In genomic region chr11:3866836-3867208, GRCh38 we compare ENCODE assay signal across 14 cellular contexts. TPM values are rescaled to one million over a fixed set of nuclear protein-coding genes. Genes with fewer than 3 reads are reported as not detected.
DNase-seq lines count a peak whose midpoint lies in the region; ATAC-seq and TF ChIP-seq lines count a peak whose summit lies in the region.
"Had no signal": no experiment of that assay in that cellular context is flagged by ENCODE, and none has a peak within 500 bp of the region (broad histone marks: within the 10 kb centered on the region; RNA-seq: fewer than 3 reads in every experiment).

No MANE protein-coding gene starts in this region.

- H3K9me3 ChIP-seq in Peyer's patch, result no peaks in the 10 kb centered on the region
- H3K9me3 ChIP-seq in esophagus squamous epithelium, result no peaks in the 10 kb centered on the region
- no peaks in the 10 kb centered on the region for H3K9me3 ChIP-seq in sigmoid colon
- H3K9me3 ChIP-seq: thoracic aorta had no signal

- TF ChIP-seq CTCF in Peyer's patch (IDR thresholded peaks at IDR 0.05) (no peak), esophagus squamous epithelium (IDR thresholded peaks at IDR 0.05) (no peak), sigmoid colon (IDR thresholded peaks at IDR 0.05) (no peak)

- ATAC-seq in left lobe of liver, result no peak

- H3K27me3 Mint-ChIP-seq in T-helper 1 cell treated with Interleukin-12 subunit alpha and Interleukin-12 subunit beta and Interleukin-4 antibody, amounts not matched to agents 30 μg/mL and 1 μg/mL, for 36 hours (ENCODE audit: low read depth), result no peaks in the 10 kb centered on the region

- H3K9me3 Mint-ChIP-seq in T-helper 1 cell treated with Interleukin-12 subunit alpha and Interleukin-12 subunit beta and Interleukin-4 antibody, amounts not matched to agents 30 μg/mL and 1 μg/mL, for 36 hours, result no peaks in the 10 kb centered on the region
- H3K9me3 Mint-ChIP-seq: WTC11 had no signal

- H3K27me3 ChIP-seq in Peyer's patch, result no peaks in the 10 kb centered on the region
- H3K27me3 ChIP-seq in esophagus squamous epithelium, result no peaks in the 10 kb centered on the region
- H3K27me3 ChIP-seq in sigmoid colon, result no peaks in the 10 kb centered on the region

- H3K36me3 ChIP-seq in Peyer's patch (no peaks in the 10 kb centered on the region), esophagus squamous epithelium (no peaks in the 10 kb centered on the region), sigmoid colon (no peaks in the 10 kb centered on the region)
- H3K36me3 ChIP-seq: thoracic aorta had no signal

- DNase-seq in T-helper 1 cell (no peak), Peyer's patch (no peak), esophagus squamous epithelium (lab: John Stamatoyannopoulos, UW) (no peak), sigmoid colon (no peak), NCI-H1694 (lab: John Stamatoyannopoulos, UW) (no peak), LoVo (ENCODE audit: low spot score) (no peak), left lobe of liver (ENCODE audit: low spot score) (no peak)
- DNase-seq: foreskin fibroblast, NCI-H1417 treated with DMSO at 0.1 percent for 48 hours, NCI-H510A treated with DMSO at 0.1 percent for 48 hours had no signal

- H3K27ac Mint-ChIP-seq in T-helper 1 cell treated with Interleukin-12 subunit alpha and Interleukin-12 subunit beta and Interleukin-4 antibody, amounts not matched to agents 30 μg/mL and 1 μg/mL, for 36 hours, result peak overlapping the region; percentile 47

- TF ChIP-seq EP300 in sigmoid colon (IDR thresholded peaks at IDR 0.05), result no peak

- intact Hi-C loops in esophagus squamous epithelium (cut with DNase I) (loop anchor here (10.0 kb wide), 1 partner anchor 88 kb away; no protein-coding TSS in a partner anchor), sigmoid colon (cut with DNase I) (no loop called here)

- no peak for TF ChIP-seq POLR2A in Peyer's patch (IDR thresholded peaks at IDR 0.05)
- no peak for TF ChIP-seq POLR2A in esophagus squamous epithelium (IDR thresholded peaks at IDR 0.05)
- TF ChIP-seq POLR2A in sigmoid colon (IDR thresholded peaks at IDR 0.05), result no peak

- peaks cover 15% of the 10 kb centered on the region for H3K36me3 Mint-ChIP-seq in T-helper 1 cell treated with Interleukin-12 subunit alpha and Interleukin-12 subunit beta and Interleukin-4 antibody, amounts not matched to agents 30 μg/mL and 1 μg/mL, for 36 hours (ENCODE audit: low read depth)
- H3K36me3 Mint-ChIP-seq: WTC11 had no signal

- H3K4me3 Mint-ChIP-seq in T-helper 1 cell treated with Interleukin-12 subunit alpha and Interleukin-12 subunit beta and Interleukin-4 antibody, amounts not matched to agents 30 μg/mL and 1 μg/mL, for 36 hours, result peak overlapping the region; percentile 18
- H3K4me3 Mint-ChIP-seq: WTC11 had no signal

- H3K27ac ChIP-seq in Peyer's patch (peak overlapping the region in 3 of 4 donors; percentile 57 to 63 (median 61)), esophagus squamous epithelium (peak overlapping the region; percentile 14 to 61 (median 46)), sigmoid colon (peak overlapping the region in 3 of 4 donors; percentile 65 to 75 (median 70))
- H3K27ac ChIP-seq: 22Rv1 had no signal

- peaks cover 73% of the 10 kb centered on the region for H3K4me1 Mint-ChIP-seq in T-helper 1 cell treated with Interleukin-12 subunit alpha and Interleukin-12 subunit beta and Interleukin-4 antibody, amounts not matched to agents 30 μg/mL and 1 μg/mL, for 36 hours (ENCODE audit: low read depth)

- no peak overlapping the region for H3K4me3 ChIP-seq in Peyer's patch
- no peak overlapping the region for H3K4me3 ChIP-seq in esophagus squamous epithelium
- no peak overlapping the region for H3K4me3 ChIP-seq in sigmoid colon

- H3K4me1 ChIP-seq in Peyer's patch, result peaks cover 0 to 42% (median 26%) of the 10 kb centered on the region in 4 donors
- H3K4me1 ChIP-seq in esophagus squamous epithelium, result peaks cover 12 to 82% (median 40%) of the 10 kb centered on the region in 3 donors
- H3K4me1 ChIP-seq in sigmoid colon, result peaks cover 0 to 49% (median 40%) of the 10 kb centered on the region in 4 donors

RNA-seq across cellular contexts. Expression of gene STIM1, which starts 11.4 kb away (rescaled TPM):
- total RNA-seq in Peyer's patch (100 to 1,000 TPM in 1 of 4 donors, 10 to 100 TPM in 3; 36.3 to 158 (median 46.1) TPM), esophagus squamous epithelium (100 to 1,000 TPM in 1 of 4 donors, 10 to 100 TPM in 3; 50.1 to 112 (median 63.3) TPM), sigmoid colon (10 to 100 TPM; 24.7 to 37.4 (median 30.4) TPM), left lobe of liver (45.9 TPM)
- polyA plus RNA-seq in sigmoid colon, result 10 to 100 TPM in 2 of 3 donors, 1 to 10 TPM in 1; 5.3 to 44.8 (median 15.6) TPM

RNA-seq across cellular contexts. Expression of gene RHOG, which starts 26.1 kb away (rescaled TPM):
- total RNA-seq in Peyer's patch (10 to 100 TPM; 33.8 to 83.0 (median 67.0) TPM), esophagus squamous epithelium (10 to 100 TPM; 51.6 to 84.5 (median 72.7) TPM), sigmoid colon (10 to 100 TPM; 37.3 to 48.7 (median 46.0) TPM), left lobe of liver (15.5 TPM)
- polyA plus RNA-seq in sigmoid colon, result 10 to 100 TPM; 59.5 to 90.3 (median 81.8) TPM

RNA-seq across cellular contexts. Expression of gene PGAP2, which starts 58.5 kb away (rescaled TPM):
- total RNA-seq in Peyer's patch, result 10 to 100 TPM in 3 of 4 donors, 1 to 10 TPM in 1; 9.1 to 67.2 (median 53.7) TPM
- total RNA-seq in esophagus squamous epithelium, result 10 to 100 TPM; 10.8 to 30.8 (median 27.5) TPM
- 1 to 10 TPM; 3.7 to 7.1 (median 4.5) TPM for total RNA-seq in sigmoid colon
- 10 to 100 TPM in 2 of 3 donors, 1 to 10 TPM in 1; 6.9 to 19.4 (median 11.4) TPM for polyA plus RNA-seq in sigmoid colon
- total RNA-seq in left lobe of liver, result 20.8 TPM
